1 cellular context compared by ENCODE assay signal in the genomic region with DNA sequence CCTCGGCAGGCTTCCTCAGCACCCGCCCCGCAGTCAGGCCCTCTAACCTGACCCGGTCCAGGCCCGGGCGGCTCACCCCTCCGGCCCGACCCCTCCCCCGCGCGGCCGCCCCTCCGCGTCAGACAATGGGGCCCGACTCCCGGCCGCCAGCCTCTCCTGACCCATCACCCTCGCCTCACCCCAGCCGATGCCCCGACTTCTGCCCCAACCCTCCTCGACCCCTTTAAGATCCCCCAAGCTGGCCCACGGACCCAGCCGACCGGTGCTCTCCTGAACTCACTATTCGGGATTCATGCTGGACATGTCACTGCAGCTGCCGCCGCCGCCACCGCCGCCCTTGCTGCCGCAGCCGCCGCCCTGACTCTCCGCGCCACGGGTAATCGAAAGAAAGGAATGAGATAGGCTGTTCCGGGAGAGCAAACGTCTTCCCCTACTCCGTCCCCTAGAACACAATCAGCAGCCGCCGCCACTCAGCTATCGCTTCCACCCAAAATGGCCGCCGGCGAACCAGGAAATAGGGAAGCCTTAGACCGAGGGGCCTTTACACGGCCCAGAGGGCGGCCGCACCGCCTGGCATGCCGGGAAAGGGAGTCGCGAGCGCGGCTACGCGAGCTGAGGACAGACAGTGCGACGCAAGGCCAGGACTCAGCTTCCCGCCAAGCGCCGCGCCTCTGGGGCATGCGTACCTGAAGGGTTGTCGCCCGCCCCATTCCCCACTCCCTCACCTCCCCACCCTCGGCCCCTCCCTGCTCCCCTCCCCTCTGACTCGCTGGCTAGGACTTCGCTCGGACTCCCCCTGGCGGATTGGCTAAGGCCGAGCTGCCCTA.
TF ChIP-seq lines count a peak whose summit lies in the region.

Gene RAB1A (minus strand): TSS at position 494 of the 827 bp plus-strand sequence. CDS start 191 bp downstream, at position 303.

TF ChIP-seq in HepG2, 621 proteins besides CTCF, POLR2A, EP300 and RAD21 (continued from another document and continues in another):
- TF ChIP-seq STAT6 (CRISPR knock-in tag; IDR thresholded peaks at IDR 0.05; ENCODE audit: borderline replicate concordance): no peak
- no peak; the same call in none of the 2 replicates for TF ChIP-seq ZNF776 (CRISPR knock-in tag; IDR thresholded peaks at IDR 0.05)
- TF ChIP-seq ETV6 (CRISPR knock-in tag; conservative IDR thresholded peaks at IDR 0.05): no peak
- TF ChIP-seq ZNF83 (CRISPR knock-in tag; IDR thresholded peaks at IDR 0.05; ENCODE audit: borderline replicate concordance): no peak
- no peak; the same call in 1 of the 2 replicates for TF ChIP-seq ZNF816 (CRISPR knock-in tag; IDR thresholded peaks at IDR 0.05; ENCODE audit: borderline replicate concordance)
- peak; percentile 30; the same call in 1 of the 2 replicates for TF ChIP-seq RARA (CRISPR knock-in tag; IDR thresholded peaks at IDR 0.05)
- peak; percentile 36; the same call in 1 of the 2 replicates for TF ChIP-seq ZNF44 (CRISPR knock-in tag; IDR thresholded peaks at IDR 0.05)
- TF ChIP-seq HNRNPK (IDR thresholded peaks at IDR 0.05; ENCODE audit: low read depth, low read length, poor library complexity, severe bottlenecking): peak; percentile 84
- no peak for TF ChIP-seq DBP (CRISPR knock-in tag; IDR thresholded peaks at IDR 0.05; ENCODE audit: not compliant biosample characterization)
- 0 out of 2 replicates have a peak, but pooled peaks have one; percentile 32 for TF ChIP-seq SP140L (CRISPR knock-in tag; IDR thresholded peaks at IDR 0.05; ENCODE audit: borderline replicate concordance)
- TF ChIP-seq GLMP (CRISPR knock-in tag; IDR thresholded peaks at IDR 0.05; ENCODE audit: borderline replicate concordance): no peak
- TF ChIP-seq SMYD3 (CRISPR knock-in tag; IDR thresholded peaks at IDR 0.05): no peak; the same call in 1 of the 2 replicates
- TF ChIP-seq DR1 (CRISPR knock-in tag; IDR thresholded peaks at IDR 0.05): peak; percentile 53; the same call in 1 of the 2 replicates
- no peak for TF ChIP-seq MTA3 (CRISPR knock-in tag; IDR thresholded peaks at IDR 0.05)
- TF ChIP-seq, protein P1, sequence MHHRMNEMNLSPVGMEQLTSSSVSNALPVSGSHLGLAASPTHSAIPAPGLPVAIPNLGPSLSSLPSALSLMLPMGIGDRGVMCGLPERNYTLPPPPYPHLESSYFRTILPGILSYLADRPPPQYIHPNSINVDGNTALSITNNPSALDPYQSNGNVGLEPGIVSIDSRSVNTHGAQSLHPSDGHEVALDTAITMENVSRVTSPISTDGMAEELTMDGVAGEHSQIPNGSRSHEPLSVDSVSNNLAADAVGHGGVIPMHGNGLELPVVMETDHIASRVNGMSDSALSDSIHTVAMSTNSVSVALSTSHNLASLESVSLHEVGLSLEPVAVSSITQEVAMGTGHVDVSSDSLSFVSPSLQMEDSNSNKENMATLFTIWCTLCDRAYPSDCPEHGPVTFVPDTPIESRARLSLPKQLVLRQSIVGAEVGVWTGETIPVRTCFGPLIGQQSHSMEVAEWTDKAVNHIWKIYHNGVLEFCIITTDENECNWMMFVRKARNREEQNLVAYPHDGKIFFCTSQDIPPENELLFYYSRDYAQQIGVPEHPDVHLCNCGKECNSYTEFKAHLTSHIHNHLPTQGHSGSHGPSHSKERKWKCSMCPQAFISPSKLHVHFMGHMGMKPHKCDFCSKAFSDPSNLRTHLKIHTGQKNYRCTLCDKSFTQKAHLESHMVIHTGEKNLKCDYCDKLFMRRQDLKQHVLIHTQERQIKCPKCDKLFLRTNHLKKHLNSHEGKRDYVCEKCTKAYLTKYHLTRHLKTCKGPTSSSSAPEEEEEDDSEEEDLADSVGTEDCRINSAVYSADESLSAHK (CRISPR knock-in tag; IDR thresholded peaks at IDR 0.05; ENCODE audit: borderline replicate concordance): 0 out of 2 replicates have a peak, but pooled peaks have one; percentile 68
- TF ChIP-seq PCBP1 (IDR thresholded peaks at IDR 0.05; ENCODE audit: borderline replicate concordance, low read depth, low read length): peak; percentile 93
- TF ChIP-seq KDM4B (CRISPR knock-in tag; IDR thresholded peaks at IDR 0.05): no peak
- TF ChIP-seq NR2F1 (CRISPR knock-in tag; IDR thresholded peaks at IDR 0.05): 0 out of 4 replicates have a peak, but pooled peaks of 1 of the 2 experiments have one; percentile 5
- peak; percentile 91 for TF ChIP-seq ZNF251 (CRISPR knock-in tag; IDR thresholded peaks at IDR 0.05)
- no peak for TF ChIP-seq ZNF282 (IDR thresholded peaks at IDR 0.05; ENCODE audit: partially characterized antibody)
- peak; percentile 75; the same call in 1 of the 2 replicates for TF ChIP-seq ZNF124 (CRISPR knock-in tag; IDR thresholded peaks at IDR 0.05)
- TF ChIP-seq ZZZ3 (CRISPR knock-in tag; IDR thresholded peaks at IDR 0.05; ENCODE audit: borderline replicate concordance): 0 out of 2 replicates have a peak, but pooled peaks have one; percentile 58
- TF ChIP-seq PHF8 (CRISPR knock-in tag; IDR thresholded peaks at IDR 0.05): peak; percentile 86
- TF ChIP-seq TBX3 (IDR thresholded peaks at IDR 0.05; ENCODE audit: borderline replicate concordance): no peak
- TF ChIP-seq LRRFIP1 (CRISPR knock-in tag; conservative IDR thresholded peaks at IDR 0.05): 0 out of 2 replicates have a peak, but pooled peaks have one; percentile 74
- TF ChIP-seq RBM22 (optimal IDR thresholded peaks at IDR 0.05; ENCODE audit: low read length): no peak
- TF ChIP-seq, protein P2, sequence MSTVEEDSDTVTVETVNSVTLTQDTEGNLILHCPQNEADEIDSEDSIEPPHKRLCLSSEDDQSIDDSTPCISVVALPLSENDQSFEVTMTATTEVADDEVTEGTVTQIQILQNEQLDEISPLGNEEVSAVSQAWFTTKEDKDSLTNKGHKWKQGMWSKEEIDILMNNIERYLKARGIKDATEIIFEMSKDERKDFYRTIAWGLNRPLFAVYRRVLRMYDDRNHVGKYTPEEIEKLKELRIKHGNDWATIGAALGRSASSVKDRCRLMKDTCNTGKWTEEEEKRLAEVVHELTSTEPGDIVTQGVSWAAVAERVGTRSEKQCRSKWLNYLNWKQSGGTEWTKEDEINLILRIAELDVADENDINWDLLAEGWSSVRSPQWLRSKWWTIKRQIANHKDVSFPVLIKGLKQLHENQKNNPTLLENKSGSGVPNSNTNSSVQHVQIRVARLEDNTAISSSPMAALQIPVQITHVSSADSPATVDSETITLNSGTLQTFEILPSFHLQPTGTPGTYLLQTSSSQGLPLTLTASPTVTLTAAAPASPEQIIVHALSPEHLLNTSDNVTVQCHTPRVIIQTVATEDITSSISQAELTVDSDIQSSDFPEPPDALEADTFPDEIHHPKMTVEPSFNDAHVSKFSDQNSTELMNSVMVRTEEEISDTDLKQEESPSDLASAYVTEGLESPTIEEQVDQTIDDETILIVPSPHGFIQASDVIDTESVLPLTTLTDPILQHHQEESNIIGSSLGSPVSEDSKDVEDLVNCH (CRISPR knock-in tag; IDR thresholded peaks at IDR 0.05): no peak
- TF ChIP-seq CAMTA2 (CRISPR knock-in tag; IDR thresholded peaks at IDR 0.05; ENCODE audit: borderline replicate concordance): peak; percentile 92
- TF ChIP-seq HCFC1 (IDR thresholded peaks at IDR 0.05; ENCODE audit: low read depth, low read length): peak; percentile 94
- no peak for TF ChIP-seq ZNF468 (CRISPR knock-in tag; IDR thresholded peaks at IDR 0.05)
- TF ChIP-seq ZNF781 (CRISPR knock-in tag; IDR thresholded peaks at IDR 0.05; ENCODE audit: borderline replicate concordance, not compliant biosample characterization): no peak
- no peak for TF ChIP-seq ZKSCAN5 (CRISPR knock-in tag; IDR thresholded peaks at IDR 0.05)
- no peak for TF ChIP-seq ZFYVE20 (CRISPR knock-in tag; IDR thresholded peaks at IDR 0.05; ENCODE audit: borderline replicate concordance, low read depth)
- peak; percentile 68 for TF ChIP-seq NFYB (CRISPR knock-in tag; IDR thresholded peaks at IDR 0.05)
- TF ChIP-seq, protein P3, sequence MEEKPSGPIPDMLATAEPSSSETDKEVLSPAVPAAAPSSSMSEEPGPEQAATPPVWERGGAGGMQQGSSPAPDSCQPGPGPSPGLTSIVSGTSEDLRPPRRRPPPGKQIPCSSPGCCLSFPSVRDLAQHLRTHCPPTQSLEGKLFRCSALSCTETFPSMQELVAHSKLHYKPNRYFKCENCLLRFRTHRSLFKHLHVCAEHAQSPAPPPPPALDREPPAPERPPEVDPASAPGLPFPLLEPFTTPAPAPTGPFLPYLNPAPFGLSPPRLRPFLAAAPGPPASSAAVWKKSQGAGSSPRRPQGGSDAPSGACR (CRISPR knock-in tag; IDR thresholded peaks at IDR 0.05): peak; percentile 71
- no peak; the same call in 1 of the 2 replicates for TF ChIP-seq ERF (CRISPR knock-in tag; IDR thresholded peaks at IDR 0.05)
- TF ChIP-seq GFI1 (CRISPR knock-in tag; IDR thresholded peaks at IDR 0.05; ENCODE audit: borderline replicate concordance): no peak
- peak; percentile 78 for TF ChIP-seq ZNF598 (CRISPR knock-in tag; IDR thresholded peaks at IDR 0.05; ENCODE audit: borderline replicate concordance)
- TF ChIP-seq ZNF138 (CRISPR knock-in tag; IDR thresholded peaks at IDR 0.05; ENCODE audit: low read depth): peak; percentile 91
- 0 out of 2 replicates have a peak, but pooled peaks have one; percentile 53 for TF ChIP-seq ZNF567 (CRISPR knock-in tag; IDR thresholded peaks at IDR 0.05; ENCODE audit: borderline replicate concordance)
- TF ChIP-seq GLI4 (CRISPR knock-in tag; IDR thresholded peaks at IDR 0.05; ENCODE audit: borderline replicate concordance): no peak
- TF ChIP-seq SOX5 (CRISPR knock-in tag; IDR thresholded peaks at IDR 0.05; ENCODE audit: borderline replicate concordance): peak; percentile 63; the same call in 1 of the 2 replicates
- TF ChIP-seq KMT2A (CRISPR knock-in tag; IDR thresholded peaks at IDR 0.05): peak; percentile 60; the same call in 1 of the 2 replicates
- TF ChIP-seq ZKSCAN8 (CRISPR knock-in tag; IDR thresholded peaks at IDR 0.05; ENCODE audit: borderline replicate concordance): no peak
- TF ChIP-seq NONO (IDR thresholded peaks at IDR 0.05): no peak
- TF ChIP-seq NONO (CRISPR knock-in tag; conservative IDR thresholded peaks at IDR 0.05): peak; percentile 85
- TF ChIP-seq ELF4 (CRISPR knock-in tag; IDR thresholded peaks at IDR 0.05; ENCODE audit: borderline replicate concordance): peak; percentile 97
- TF ChIP-seq LCORL (IDR thresholded peaks at IDR 0.05): no peak
- TF ChIP-seq LCORL (CRISPR knock-in tag; IDR thresholded peaks at IDR 0.05): peak; percentile 11; the same call in 1 of the 2 replicates
- TF ChIP-seq ZNF354B (CRISPR knock-in tag; IDR thresholded peaks at IDR 0.05): no peak
- peak; percentile 78 for TF ChIP-seq TFDP2 (CRISPR knock-in tag; IDR thresholded peaks at IDR 0.05)
- TF ChIP-seq MEIS1 (CRISPR knock-in tag; IDR thresholded peaks at IDR 0.05; ENCODE audit: borderline replicate concordance): 0 out of 2 replicates have a peak, but pooled peaks have one; percentile 75
- no peak for TF ChIP-seq ZSCAN20 (CRISPR knock-in tag; IDR thresholded peaks at IDR 0.05; ENCODE audit: borderline replicate concordance)
